In the genomic region with DNA sequence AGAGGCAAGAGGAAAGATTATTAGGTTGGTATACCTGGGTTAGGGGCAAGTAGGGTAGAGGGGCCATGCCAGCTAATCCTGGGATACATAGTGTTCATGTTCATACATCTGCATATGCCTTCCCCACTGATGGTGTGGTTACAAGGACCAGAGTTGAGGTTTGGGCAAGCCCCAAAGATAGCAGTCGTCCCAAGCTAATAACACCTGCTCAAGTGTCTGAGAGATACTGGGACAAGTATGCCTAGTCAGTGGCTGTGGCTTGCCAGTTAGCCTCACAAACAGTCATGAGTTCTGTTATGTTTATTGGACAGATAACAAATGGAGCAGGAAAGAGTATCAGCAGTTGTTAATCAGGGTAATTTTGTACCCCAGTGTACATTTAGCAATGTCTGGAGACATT, we compare ENCODE assay signal across 16 cellular contexts.
"Had no signal": no experiment of that assay in that cellular context is flagged by ENCODE, and none has a peak within 500 bp of the region (broad histone marks: within the 10 kb centered on the region; RNA-seq: fewer than 3 reads in every experiment).

No MANE protein-coding gene starts in this region.

- H3K36me3 ChIP-seq: adrenal gland, cardiac muscle cell, gastroesophageal sphincter, ovary, sigmoid colon, stomach, upper lobe of left lung had no signal

- H3K9me3 ChIP-seq: adrenal gland, ovary, sigmoid colon, testis, upper lobe of left lung had no signal

- DNase-seq: activated CD4-positive, alpha-beta T cell treated with anti-CD3 and anti-CD28 coated beads for 1 hour; activated CD4-positive, alpha-beta T cell treated with anti-CD3 and anti-CD28 coated beads, Interleukin-2, amount 50 U/mL, for 4 hours; activated naive CD4-positive, alpha-beta T cell treated with anti-CD3 and anti-CD28 coated beads, Interleukin-2, amount 10 ng/mL, durations not matched to agents 7 days and 5 days; adrenal gland; erythroblast; islet precursor cell; naive thymus-derived CD4-positive, alpha-beta T cell; ovary; sigmoid colon; stimulated activated CD4-positive, alpha-beta T cell treated with anti-CD3 and anti-CD28 coated beads, Interleukin-1b, Interleukin-23, amount 100 ng/mL, for 48 hours; stomach; testis; upper lobe of left lung had no signal

- H3K9me3 Mint-ChIP-seq: activated naive CD4-positive, alpha-beta T cell treated with anti-CD3 and anti-CD28 coated beads, Interleukin-2, amount 10 ng/mL, durations not matched to agents 7 days and 5 days; activated T-helper 2 cell treated with anti-CD3 and anti-CD28 coated beads, Interferon-gamma antibody, Interleukin-2, Interleukin-4, amounts not matched to agents 10 μg/mL and 5 μg/mL and 100 μg/mL, durations not matched to agents 14 hours and 24 hours and 36 hours had no signal

- H3K4me3 ChIP-seq: adrenal gland, cardiac muscle cell, gastroesophageal sphincter, ovary, sigmoid colon, stomach, testis, upper lobe of left lung had no signal

- H3K36me3 Mint-ChIP-seq: activated naive CD4-positive, alpha-beta T cell treated with anti-CD3 and anti-CD28 coated beads, Interleukin-2, amount 10 ng/mL, durations not matched to agents 7 days and 5 days had no signal

- H3K4me1 ChIP-seq: adrenal gland, gastroesophageal sphincter, sigmoid colon, stomach, testis, upper lobe of left lung had no signal

- H3K27me3 Mint-ChIP-seq: activated naive CD4-positive, alpha-beta T cell treated with anti-CD3 and anti-CD28 coated beads, Interleukin-2, amount 10 ng/mL, durations not matched to agents 7 days and 5 days had no signal

- ATAC-seq: gastroesophageal sphincter; naive thymus-derived CD4-positive, alpha-beta T cell had no signal

- H3K4me1 Mint-ChIP-seq: activated naive CD4-positive, alpha-beta T cell treated with anti-CD3 and anti-CD28 coated beads, Interleukin-2, amount 10 ng/mL, durations not matched to agents 7 days and 5 days had no signal

- H3K27me3 ChIP-seq: adrenal gland, cardiac muscle cell, gastroesophageal sphincter, ovary, sigmoid colon, stomach, testis, upper lobe of left lung had no signal

- H3K27ac Mint-ChIP-seq: activated naive CD4-positive, alpha-beta T cell treated with anti-CD3 and anti-CD28 coated beads, Interleukin-2, amount 10 ng/mL, durations not matched to agents 7 days and 5 days; activated T-helper 2 cell treated with anti-CD3 and anti-CD28 coated beads, Interferon-gamma antibody, Interleukin-2, Interleukin-4, amounts not matched to agents 10 μg/mL and 5 μg/mL and 100 μg/mL, durations not matched to agents 14 hours and 24 hours and 36 hours; naive thymus-derived CD4-positive, alpha-beta T cell had no signal

- H3K27ac ChIP-seq: adrenal gland, cardiac muscle cell, gastroesophageal sphincter, ovary, sigmoid colon, stomach, testis, upper lobe of left lung had no signal

- H3K4me3 Mint-ChIP-seq: activated naive CD4-positive, alpha-beta T cell treated with anti-CD3 and anti-CD28 coated beads, Interleukin-2, amount 10 ng/mL, durations not matched to agents 7 days and 5 days; naive thymus-derived CD4-positive, alpha-beta T cell had no signal
